ENCODE assay signal across 13 cellular contexts in the genomic region with DNA sequence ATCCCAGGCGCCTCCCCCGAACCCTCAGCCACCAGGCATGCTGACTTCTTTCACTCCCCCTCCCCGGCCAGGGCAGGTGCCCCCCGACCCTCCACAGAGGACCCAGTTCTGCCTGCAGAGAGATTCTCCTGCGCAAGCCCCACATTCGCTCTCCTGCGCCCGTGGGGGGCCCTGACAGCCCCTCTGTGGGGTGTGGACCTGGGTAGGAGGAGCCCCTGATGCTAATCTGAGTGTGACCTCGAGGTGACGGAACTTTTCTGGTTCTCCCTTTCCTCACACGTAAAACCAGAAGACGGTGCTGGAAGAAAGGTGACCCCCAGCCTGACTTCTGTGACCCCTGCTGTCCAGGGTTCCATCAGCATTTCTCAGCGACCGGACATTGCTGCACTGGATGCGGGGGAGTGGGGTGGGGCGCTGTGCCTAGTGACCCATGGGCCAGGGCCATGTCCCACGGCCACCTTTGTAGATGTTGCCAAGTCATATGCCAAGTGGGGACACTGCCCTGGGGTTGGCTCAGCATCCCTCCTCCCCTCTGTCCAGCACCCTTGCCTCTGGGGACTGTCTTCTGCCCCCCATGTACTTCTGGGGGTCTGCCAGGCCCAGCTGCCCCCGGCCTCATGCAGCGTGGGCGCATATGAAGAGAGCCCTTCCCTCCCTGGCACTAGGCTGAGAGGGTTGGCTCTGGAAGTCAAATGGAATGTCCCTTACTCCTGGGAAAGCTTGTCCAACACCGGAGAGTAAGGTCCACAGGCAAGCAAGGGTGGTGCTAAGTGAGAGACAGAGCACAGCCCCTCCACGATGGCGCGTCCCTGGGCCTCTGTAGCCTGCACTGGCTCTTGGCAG.
DNase-seq lines count a peak whose midpoint lies in the region; ATAC-seq and TF ChIP-seq lines count a peak whose summit lies in the region.
"Had no signal": no experiment of that assay in that cellular context is flagged by ENCODE, and none has a peak within 500 bp of the region (broad histone marks: within the 10 kb centered on the region; RNA-seq: fewer than 3 reads in every experiment).

No MANE protein-coding gene starts in this region.

- H3K4me3 ChIP-seq in tibial artery: no peak overlapping the region

- TF ChIP-seq CTCF in chondrocyte (IDR thresholded peaks at IDR 0.05): no peak
- TF ChIP-seq CTCF in tibial artery (IDR thresholded peaks at IDR 0.05): no peak

- H3K9me3 Mint-ChIP-seq in chondrocyte (ENCODE audit: low read depth) (no peaks in the 10 kb centered on the region), memory B cell (no peaks in the 10 kb centered on the region)

- H3K27ac Mint-ChIP-seq in chondrocyte (ENCODE audit: unreplicated experiment): peak overlapping the region; percentile 54
- peak overlapping the region; percentile 38 for H3K27ac Mint-ChIP-seq in memory B cell
- H3K27ac Mint-ChIP-seq: activated CD8-positive, alpha-beta T cell treated with anti-CD3 and anti-CD28 coated beads, Interleukin-2, amount 10 ng/mL, durations not matched to agents 7 days and 5 days had no signal

- H3K36me3 ChIP-seq in tibial artery: no peaks in the 10 kb centered on the region

- no peaks in the 10 kb centered on the region for H3K36me3 Mint-ChIP-seq in chondrocyte (ENCODE audit: low read depth)
- no peaks in the 10 kb centered on the region for H3K36me3 Mint-ChIP-seq in memory B cell

- peak overlapping the region; percentile 52 to 70 for H3K27ac ChIP-seq in tibial artery

- intact Hi-C loops in tibial artery (cut with DNase I; ENCODE audit: low total_unique reads): loop anchor here (10.0 kb wide), 1 partner anchor 128 kb away; a partner anchor contains a TSS

- H3K27me3 ChIP-seq in tibial artery: no peaks in the 10 kb centered on the region

- H3K27me3 Mint-ChIP-seq in chondrocyte (ENCODE audit: low read depth) (no peaks in the 10 kb centered on the region), memory B cell (no peaks in the 10 kb centered on the region)

- no peak overlapping the region for H3K4me3 Mint-ChIP-seq in chondrocyte (ENCODE audit: unreplicated experiment)
- no peak overlapping the region for H3K4me3 Mint-ChIP-seq in memory B cell
- H3K4me3 Mint-ChIP-seq: activated CD8-positive, alpha-beta T cell treated with anti-CD3 and anti-CD28 coated beads, Interleukin-2, amount 10 ng/mL, durations not matched to agents 7 days and 5 days had no signal

- H3K4me1 ChIP-seq in tibial artery: peaks cover 4 to 56% (median 40%) of the 10 kb centered on the region in 4 donors

- peak; percentile 58 for DNase-seq in activated effector memory CD4-positive, alpha-beta T cell treated with anti-CD3 and anti-CD28 coated beads, Interleukin-2, amount 50 U/mL, for 16 hours
- DNase-seq in activated effector memory CD4-positive, alpha-beta T cell treated with Interleukin-2 at 50 U/mL for 16 hours: no peak
- DNase-seq in chondrocyte (ENCODE audit: low spot score) (peak; percentile 82), memory B cell (ENCODE audit: low spot score in 2 of 2) (no peak), tibial artery (peak; percentile 15 to 66), AG08396 (ENCODE audit: low spot score) (no peak), NCI-H2171 (lab: John Stamatoyannopoulos, UW) (no peak), NCI-H1436 treated with DMSO at 0.1 percent for 48 hours (lab: John Stamatoyannopoulos, UW) (no peak)
- DNase-seq: activated CD8-positive, alpha-beta T cell treated with anti-CD3 and anti-CD28 coated beads, Interleukin-2, amount 10 ng/mL, durations not matched to agents 7 days and 5 days; cerebellar nuclear complex; GOT3; kidney glomerular epithelial cell; stimulated activated CD4-positive, alpha-beta T cell treated with anti-CD3 and anti-CD28 coated beads, Interleukin-1b, Interleukin-23, amount 100 ng/mL, for 48 hours had no signal

- no peak for ATAC-seq in memory B cell (ENCODE audit: low read depth)
- ATAC-seq: activated CD8-positive, alpha-beta T cell treated with anti-CD3 and anti-CD28 coated beads, Interleukin-2, amount 10 ng/mL, durations not matched to agents 7 days and 5 days had no signal

- H3K4me1 Mint-ChIP-seq in chondrocyte (ENCODE audit: low read depth): peaks cover 57% of the 10 kb centered on the region
- peaks cover 25% of the 10 kb centered on the region for H3K4me1 Mint-ChIP-seq in memory B cell

- H3K9me3 ChIP-seq in tibial artery: no peaks in the 10 kb centered on the region

Comparison
In these comparisons a context has a peak if more than half of its experiments do, and no peak if none do; other contexts are left out.
1. DNase-seq: peak in activated effector memory CD4-positive, alpha-beta T cell treated with anti-CD3 and anti-CD28 coated beads, Interleukin-2, amount 50 U/mL, for 16 hours (single experiment), chondrocyte (single experiment) and tibial artery (2 of 2); none in activated effector memory CD4-positive, alpha-beta T cell treated with Interleukin-2 at 50 U/mL for 16 hours (single experiment), memory B cell (0 of 2), AG08396 (single experiment), NCI-H2171 (single experiment) and NCI-H1436 treated with DMSO at 0.1 percent for 48 hours (single experiment).